Comparison of ENCODE assay signal across 9 cellular contexts in genomic region chr11:64040684-64041267, GRCh38. TPM values are rescaled to one million over a fixed set of nuclear protein-coding genes. Genes with fewer than 3 reads are reported as not detected.
DNase-seq lines count a peak whose midpoint lies in the region; ATAC-seq, FAIRE-seq and TF ChIP-seq lines count a peak whose summit lies in the region.
"Had no signal": no experiment of that assay in that cellular context is flagged by ENCODE, and none has a peak within 500 bp of the region (broad histone marks: within the 10 kb centered on the region; RNA-seq: fewer than 3 reads in every experiment).

No MANE protein-coding gene starts in this region.

- H2AFZ ChIP-seq in OCI-LY1 (ENCODE audit: low read length): no peak overlapping the region

- no peaks in the 10 kb centered on the region for H3K36me3 ChIP-seq in OCI-LY1 (ENCODE audit: insufficient read depth, low read length)
- H3K36me3 ChIP-seq in pancreas: no peaks in the 10 kb centered on the region

- H3K4me2 ChIP-seq in OCI-LY1 (ENCODE audit: low read length): no peak overlapping the region

- H3K9me3 Mint-ChIP-seq in stimulated activated naive B cell treated with anti-CD40 and anti-IgM and Interleukin-4, amounts not matched to agents 10 μg/mL and 1 μg/mL and 100 μg/mL, for 72 hours: peaks cover 0 to 2% of the 10 kb centered on the region in 2 donors

- no peak overlapping the region for H3K27ac Mint-ChIP-seq in stimulated activated naive B cell treated with anti-CD40 and anti-IgM and Interleukin-4, amounts not matched to agents 10 μg/mL and 1 μg/mL and 100 μg/mL, for 72 hours

- no peaks in the 10 kb centered on the region for H4K20me1 ChIP-seq in OCI-LY1 (ENCODE audit: insufficient read depth, low read length)

- H3K9me2 ChIP-seq in OCI-LY1 (ENCODE audit: low read depth, low read length): no peaks in the 10 kb centered on the region

- peak; percentile 38 for TF ChIP-seq CTCF in GM12873 (IDR thresholded peaks at IDR 0.05; ENCODE audit: insufficient read depth, low read depth, low read length, missing control alignments)
- TF ChIP-seq CTCF in OCI-LY1 (IDR thresholded peaks at IDR 0.05; ENCODE audit: low read length): peak; percentile 15; the same call in 1 of the 2 replicates
- peak in 3 of 4 donors; percentile 12 to 32 (median 27) for TF ChIP-seq CTCF in pancreas (IDR thresholded peaks at IDR 0.05)
- no peak for TF ChIP-seq CTCF in coronary artery (IDR thresholded peaks at IDR 0.05)

- DNase-seq in pancreas (peak in 2 of 6 donors; percentile 35 to 81), coronary artery (ENCODE audit: low spot score) (no peak), RPMI8226 (no peak), glomerular visceral epithelial cell (ENCODE audit: extremely low spot score) (no peak)
- no peak for DNase-seq in stimulated activated naive B cell treated with anti-CD40 and anti-IgM and Interleukin-4, amounts not matched to agents 10 μg/mL and 1 μg/mL and 100 μg/mL, for 72 hours

- intact Hi-C loops in pancreas (cut with DNase I): no loop called here

- H3K27me3 Mint-ChIP-seq in stimulated activated naive B cell treated with anti-CD40 and anti-IgM and Interleukin-4, amounts not matched to agents 10 μg/mL and 1 μg/mL and 100 μg/mL, for 72 hours: peaks cover 28% of the 10 kb centered on the region in 2 donors

- H3K27me3 ChIP-seq in OCI-LY1 (ENCODE audit: insufficient read depth, low read length): no peaks in the 10 kb centered on the region; the same call in 1 of the 2 replicates
- H3K27me3 ChIP-seq in pancreas: no peaks in the 10 kb centered on the region

- peaks cover 0 to 9% of the 10 kb centered on the region in 2 donors for H3K4me1 Mint-ChIP-seq in stimulated activated naive B cell treated with anti-CD40 and anti-IgM and Interleukin-4, amounts not matched to agents 10 μg/mL and 1 μg/mL and 100 μg/mL, for 72 hours

- peaks cover 0 to 2% of the 10 kb centered on the region in 2 donors for H3K36me3 Mint-ChIP-seq in stimulated activated naive B cell treated with anti-CD40 and anti-IgM and Interleukin-4, amounts not matched to agents 10 μg/mL and 1 μg/mL and 100 μg/mL, for 72 hours

- 65 to 69% methylated on average over 16 to 18 of the region's 18 CpGs for WGBS in pancreas, 2 donors

- no peaks in the 10 kb centered on the region for H3F3A ChIP-seq in OCI-LY1 (ENCODE audit: insufficient read depth, low read length)

- peak; percentile 21 for ATAC-seq in esophagus mucosa
- peak in 3 of 4 donors; percentile 34 to 63 (median 38) for ATAC-seq in pancreas
- no peak for ATAC-seq in stimulated activated naive B cell treated with anti-CD40 and anti-IgM and Interleukin-4, amounts not matched to agents 10 μg/mL and 1 μg/mL and 100 μg/mL, for 72 hours (replicated peaks)

- H3K79me2 ChIP-seq in OCI-LY1 (ENCODE audit: insufficient read depth, low read length): no peaks in the 10 kb centered on the region

- no peaks in the 10 kb centered on the region for H3K9me3 ChIP-seq in OCI-LY1 (ENCODE audit: low read length)
- H3K9me3 ChIP-seq in pancreas: no peaks in the 10 kb centered on the region

- H3K27ac ChIP-seq in OCI-LY1 (ENCODE audit: low read depth, low read length, poor library complexity, severe bottlenecking) (no peak overlapping the region), pancreas (no peak overlapping the region), coronary artery (no peak overlapping the region)

- no peak for FAIRE-seq in pancreas (lab: Jason Lieb, UNC)
- FAIRE-seq: GM18507 had no signal

- no peak overlapping the region for H3K4me3 Mint-ChIP-seq in stimulated activated naive B cell treated with anti-CD40 and anti-IgM and Interleukin-4, amounts not matched to agents 10 μg/mL and 1 μg/mL and 100 μg/mL, for 72 hours

- H3K4me3 ChIP-seq in OCI-LY1 (ENCODE audit: low read depth, low read length, poor library complexity, severe bottlenecking) (no peak overlapping the region), pancreas (no peak overlapping the region), coronary artery (no peak overlapping the region)

- H3K9ac ChIP-seq in OCI-LY1 (ENCODE audit: low read length): no peak overlapping the region

- H3K4me1 ChIP-seq in OCI-LY1 (ENCODE audit: insufficient read depth, low read length, severe bottlenecking): no peaks in the 10 kb centered on the region
- H3K4me1 ChIP-seq in pancreas: no peaks in the 10 kb centered on the region

RNA-seq across cellular contexts. Expression of gene FLRT1, which starts 5.0 kb away (rescaled TPM):
- total RNA-seq in esophagus mucosa: not detected
- under 1 TPM; 0.04 to 0.31 (median 0.15) TPM for total RNA-seq in pancreas
- under 1 TPM; 0.27 to 0.87 TPM for polyA plus RNA-seq in pancreas

RNA-seq across cellular contexts. Expression of gene OTUB1, which starts 54.5 kb away (rescaled TPM):
- total RNA-seq in esophagus mucosa: 78.9 TPM
- 10 to 100 TPM; 15.2 to 32.0 (median 24.4) TPM for total RNA-seq in pancreas
- polyA plus RNA-seq in pancreas: 10 to 100 TPM; 42.4 to 57.8 TPM

Comparison
In these comparisons a context has a peak if more than half of its experiments do, and no peak if none do; other contexts are left out.
1. ATAC-seq: peak in esophagus mucosa (single experiment) and pancreas (3 of 4); none in stimulated activated naive B cell treated with anti-CD40 and anti-IgM and Interleukin-4, amounts not matched to agents 10 μg/mL and 1 μg/mL and 100 μg/mL, for 72 hours (0 of 2).